7 cellular contexts compared by ENCODE assay signal in genomic region chr10:91944880-91945630, GRCh38. TPM values are rescaled to one million over a fixed set of nuclear protein-coding genes. Genes with fewer than 3 reads are reported as not detected.
A peak's percentile ranks its signal among the peaks of the same experiment; 100 is the strongest.
DNase-seq lines count a peak whose midpoint lies in the region; ATAC-seq and TF ChIP-seq lines count a peak whose summit lies in the region.

No MANE protein-coding gene starts in this region.

- no peak overlapping the region for H3K18ac ChIP-seq in H9 (ENCODE audit: insufficient read length, low read depth, low read length)

- H3K23me2 ChIP-seq in H9 (ENCODE audit: insufficient read length, low read depth, low read length, poor library complexity, severe bottlenecking): no peaks in the 10 kb centered on the region

- no CpG with 5 or more reads among the region's 5 CpGs for WGBS in H9 (ENCODE audit: extremely low coverage, insufficient read length, low lambda C conversion rate)

- POLR2A ChIA-PET in activated CD8-positive, alpha-beta T cell treated with anti-CD3 and anti-CD28 coated beads for 36 hours (lab: Charles Lee): interaction anchor here (0.6 to 1.3 kb wide), 4 partner anchors 10 to 140 kb away, joined by 3 to 4 read pairs (median 4); partner anchors contain the start of gene BTAF1

- H3K9ac ChIP-seq in H9 (ENCODE audit: extremely low read depth, insufficient read length, low read length): no peak overlapping the region

- peak overlapping the region; percentile 88 for H3K27ac Mint-ChIP-seq in activated CD8-positive, alpha-beta T cell treated with anti-CD3 and anti-CD28 coated beads for 36 hours
- H3K27ac Mint-ChIP-seq in natural killer cell treated with Interleukin-12 subunit alpha and Interleukin-12 subunit beta and Interleukin-15 and Interleukin-18, amount 100 ng/mL, for 72 hours: peak overlapping the region; percentile 90 to 98
- no peak overlapping the region; a peak in 1 of 7 replicates for H3K27ac Mint-ChIP-seq in H9

- H3K4ac ChIP-seq in H9 (ENCODE audit: low read depth, low read length): no peak overlapping the region

- H3K56ac ChIP-seq in H9 (ENCODE audit: insufficient read length, low read depth, low read length): no peak overlapping the region

- H4K20me1 ChIP-seq in H9 (ENCODE audit: control insufficient read depth, insufficient read depth, insufficient read length): no peaks in the 10 kb centered on the region

- H4K8ac ChIP-seq in H9 (replicated peaks; ENCODE audit: insufficient read length, low read depth, low read length): no peak overlapping the region

- peak; percentile 33 for DNase-seq in activated CD8-positive, alpha-beta T cell treated with anti-CD3 and anti-CD28 coated beads for 36 hours
- no peak for DNase-seq in natural killer cell treated with Interleukin-12 subunit alpha and Interleukin-12 subunit beta and Interleukin-15 and Interleukin-18, amount 100 ng/mL, for 72 hours (ENCODE audit: low spot score)
- DNase-seq in H9 (no peak), epidermal melanocyte (ENCODE audit: insufficient read length, low spot score) (no peak), nucleus accumbens (lab: John Stamatoyannopoulos, UW) (no peak)

- no peaks in the 10 kb centered on the region for H3K27me3 ChIP-seq in H9 (ENCODE audit: insufficient read depth, low read length)

- intact Hi-C loops in activated CD8-positive, alpha-beta T cell treated with anti-CD3 and anti-CD28 coated beads for 36 hours (cut with micrococcal nuclease): no loop called here

- H3K14ac ChIP-seq in H9 (ENCODE audit: insufficient read depth, low read length): no peak overlapping the region

- H3K4me1 ChIP-seq in H9 (ENCODE audit: insufficient read depth, low read length): no peaks in the 10 kb centered on the region

- peak overlapping the region; percentile 46 for H3K4me3 Mint-ChIP-seq in activated CD8-positive, alpha-beta T cell treated with anti-CD3 and anti-CD28 coated beads for 36 hours
- peak overlapping the region; percentile 86 for H3K4me3 Mint-ChIP-seq in natural killer cell treated with Interleukin-12 subunit alpha and Interleukin-12 subunit beta and Interleukin-15 and Interleukin-18, amount 100 ng/mL, for 72 hours
- no peak overlapping the region for H3K4me3 Mint-ChIP-seq in H9

- H2AK5ac ChIP-seq in H9 (ENCODE audit: insufficient read length, low read length): no peak overlapping the region

- H2BK20ac ChIP-seq in H9 (ENCODE audit: low read depth, low read length, poor library complexity, severe bottlenecking): no peak overlapping the region

- H3K9me3 Mint-ChIP-seq in activated CD8-positive, alpha-beta T cell treated with anti-CD3 and anti-CD28 coated beads for 36 hours: no peaks in the 10 kb centered on the region
- H3K9me3 Mint-ChIP-seq in natural killer cell treated with Interleukin-12 subunit alpha and Interleukin-12 subunit beta and Interleukin-15 and Interleukin-18, amount 100 ng/mL, for 72 hours: no peaks in the 10 kb centered on the region
- H3K9me3 Mint-ChIP-seq in H9: no peaks in the 10 kb centered on the region

- H3K9me3 ChIP-seq in H9 (ENCODE audit: control insufficient read depth, low read depth, low read length): no peaks in the 10 kb centered on the region

- H3K79me2 ChIP-seq in H9 (ENCODE audit: insufficient read depth, low read length): no peaks in the 10 kb centered on the region

- no peak overlapping the region for H3T11ph ChIP-seq in H9 (ENCODE audit: low read length)

- H3K23ac ChIP-seq in H9 (ENCODE audit: insufficient read length, low read depth, low read length): no peak overlapping the region

- H2BK120ac ChIP-seq in H9 (ENCODE audit: low read depth, low read length, poor library complexity, severe bottlenecking): no peak overlapping the region

- H4K5ac ChIP-seq in H9 (ENCODE audit: insufficient read length, low read depth, low read length): no peak overlapping the region

- no peaks in the 10 kb centered on the region for H3K27me3 Mint-ChIP-seq in activated CD8-positive, alpha-beta T cell treated with anti-CD3 and anti-CD28 coated beads for 36 hours
- H3K27me3 Mint-ChIP-seq in natural killer cell treated with Interleukin-12 subunit alpha and Interleukin-12 subunit beta and Interleukin-15 and Interleukin-18, amount 100 ng/mL, for 72 hours: no peaks in the 10 kb centered on the region
- no peaks in the 10 kb centered on the region for H3K27me3 Mint-ChIP-seq in H9 (ENCODE audit: low read depth)

- H3K27ac ChIP-seq in H9 (ENCODE audit: insufficient read length, low read depth, low read length): no peak overlapping the region

- peak; percentile 73 for ATAC-seq in GM18508 (IDR thresholded peaks at IDR 0.05; ENCODE audit: insufficient read depth, unreplicated experiment)
- ATAC-seq in HG02759 (IDR thresholded peaks at IDR 0.05; ENCODE audit: unreplicated experiment): peak; percentile 55
- peak; percentile 96 for ATAC-seq in activated CD8-positive, alpha-beta T cell treated with anti-CD3 and anti-CD28 coated beads for 36 hours
- ATAC-seq in natural killer cell treated with Interleukin-12 subunit alpha and Interleukin-12 subunit beta and Interleukin-15 and Interleukin-18, amount 100 ng/mL, for 72 hours: peak; percentile 94 to 98

- H3K79me1 ChIP-seq in H9 (ENCODE audit: insufficient read depth, low read depth, low read length, poor library complexity, severe bottlenecking): no peaks in the 10 kb centered on the region

- H2BK15ac ChIP-seq in H9 (ENCODE audit: low read depth, low read length): no peak overlapping the region

- no peak overlapping the region for H2AFZ ChIP-seq in H9 (ENCODE audit: low read length)

- no peak overlapping the region for H2BK12ac ChIP-seq in H9 (ENCODE audit: insufficient read length, low read depth, low read length)

- CTCF ChIA-PET in activated CD8-positive, alpha-beta T cell treated with anti-CD3 and anti-CD28 coated beads for 36 hours (lab: Charles Lee): interaction anchor here (1.2 kb wide), 1 partner anchor 32 kb away, joined by 4 read pairs; no protein-coding TSS in a partner anchor

- no peak overlapping the region for H2BK5ac ChIP-seq in H9 (ENCODE audit: insufficient read length, low read length)

- peaks cover 42% of the 10 kb centered on the region for H3K36me3 Mint-ChIP-seq in activated CD8-positive, alpha-beta T cell treated with anti-CD3 and anti-CD28 coated beads for 36 hours (ENCODE audit: low read depth)
- peaks cover 5% of the 10 kb centered on the region for H3K36me3 Mint-ChIP-seq in natural killer cell treated with Interleukin-12 subunit alpha and Interleukin-12 subunit beta and Interleukin-15 and Interleukin-18, amount 100 ng/mL, for 72 hours
- H3K36me3 Mint-ChIP-seq in H9 (ENCODE audit: insufficient read depth in 1 of 3, low read depth in 3 of 3): peaks cover 20 to 45% (median 39%) of the 10 kb centered on the region in 3 experiments

- H3K4me1 Mint-ChIP-seq in activated CD8-positive, alpha-beta T cell treated with anti-CD3 and anti-CD28 coated beads for 36 hours (ENCODE audit: low read depth): peaks cover 27% of the 10 kb centered on the region
- H3K4me1 Mint-ChIP-seq in natural killer cell treated with Interleukin-12 subunit alpha and Interleukin-12 subunit beta and Interleukin-15 and Interleukin-18, amount 100 ng/mL, for 72 hours (ENCODE audit: low read depth in 2 of 2): peaks cover 19 to 34% of the 10 kb centered on the region in 2 donors
- H3K4me1 Mint-ChIP-seq in H9: no peaks in the 10 kb centered on the region

- no peak for TF ChIP-seq CTCF in activated CD8-positive, alpha-beta T cell treated with anti-CD3 and anti-CD28 coated beads for 36 hours (IDR thresholded peaks at IDR 0.05)
- no peak for TF ChIP-seq CTCF in H9 (conservative IDR thresholded peaks at IDR 0.05)

- H4K91ac ChIP-seq in H9 (ENCODE audit: insufficient read length, low read depth, low read length): no peak overlapping the region

- H3K4me2 ChIP-seq in H9 (ENCODE audit: insufficient read depth, insufficient read length, low read length): no peak overlapping the region

RNA-seq across cellular contexts. Expression of gene BTAF1, which starts 21.5 kb away (rescaled TPM):
- total RNA-seq in activated CD8-positive, alpha-beta T cell treated with anti-CD3 and anti-CD28 coated beads for 36 hours: 10 to 100 TPM; 73.4 to 75.3 TPM
- total RNA-seq in natural killer cell treated with Interleukin-12 subunit alpha and Interleukin-12 subunit beta and Interleukin-15 and Interleukin-18, amount 100 ng/mL, for 72 hours: 10 to 100 TPM; 57.2 to 74.0 TPM
- total RNA-seq in H9 (2021): 42.5 and 45.2 TPM in 2 replicates

RNA-seq across cellular contexts. Expression of gene FGFBP3, which starts 35.8 kb away (rescaled TPM):
- 1 to 10 TPM; 2.2 to 3.1 TPM for total RNA-seq in activated CD8-positive, alpha-beta T cell treated with anti-CD3 and anti-CD28 coated beads for 36 hours
- total RNA-seq in natural killer cell treated with Interleukin-12 subunit alpha and Interleukin-12 subunit beta and Interleukin-15 and Interleukin-18, amount 100 ng/mL, for 72 hours: 1 to 10 TPM in 1 of 2 donors, under 1 TPM in 1; 0.81 to 1.5 TPM
- 49.0 and 49.3 TPM in 2 replicates for total RNA-seq in H9 (2021)

Comparison
In these comparisons a context has a peak if more than half of its experiments do, and no peak if none do; other contexts are left out.
1. H3K27ac Mint-ChIP-seq: peak in activated CD8-positive, alpha-beta T cell treated with anti-CD3 and anti-CD28 coated beads for 36 hours (single experiment) and natural killer cell treated with Interleukin-12 subunit alpha and Interleukin-12 subunit beta and Interleukin-15 and Interleukin-18, amount 100 ng/mL, for 72 hours (2 of 2); none in H9 (0 of 3).
2. H3K4me3 Mint-ChIP-seq: peak in activated CD8-positive, alpha-beta T cell treated with anti-CD3 and anti-CD28 coated beads for 36 hours (single experiment) and natural killer cell treated with Interleukin-12 subunit alpha and Interleukin-12 subunit beta and Interleukin-15 and Interleukin-18, amount 100 ng/mL, for 72 hours (single experiment); none in H9 (0 of 2).
3. RNA of gene FGFBP3, which starts 35.8 kb away (total RNA-seq): 49.0 to 49.3 TPM in H9; 2.2 to 3.1 TPM in activated CD8-positive, alpha-beta T cell treated with anti-CD3 and anti-CD28 coated beads for 36 hours and 0.81 to 1.5 TPM in natural killer cell treated with Interleukin-12 subunit alpha and Interleukin-12 subunit beta and Interleukin-15 and Interleukin-18, amount 100 ng/mL, for 72 hours; every median in the first group is over 10 times any median in the second.
4. Peak in every context shown above with its lines, with median percentiles within 50 percentile points of each other: ATAC-seq.